ENCODE assay signal across 13 cellular contexts in genomic region chr1:228867951-228868730, GRCh38.
DNase-seq lines count a peak whose midpoint lies in the region; ATAC-seq, FAIRE-seq and TF ChIP-seq lines count a peak whose summit lies in the region.
"Had no signal": no experiment of that assay in that cellular context is flagged by ENCODE, and none has a peak within 500 bp of the region (broad histone marks: within the 10 kb centered on the region; RNA-seq: fewer than 3 reads in every experiment).

No MANE protein-coding gene starts in this region.

- POLR2A ChIA-PET in CD4-positive, alpha-beta T cell (lab: Charles Lee), result no interaction called here

- H3K27ac Mint-ChIP-seq in glutamatergic neuron (ENCODE audit: unreplicated experiment), result peak overlapping the region; percentile 69
- no peak overlapping the region for H3K27ac Mint-ChIP-seq in CD4-positive, alpha-beta T cell
- H3K27ac Mint-ChIP-seq: activated CD4-positive, alpha-beta memory T cell treated with anti-CD3 and anti-CD28 coated beads, Interleukin-2, amount 10 ng/mL, durations not matched to agents 7 days and 5 days; activated naive CD4-positive, alpha-beta T cell treated with anti-CD3 and anti-CD28 coated beads, Interleukin-2, amount 10 ng/mL, durations not matched to agents 7 days and 5 days had no signal

- peaks cover 13% of the 10 kb centered on the region for H3K9me3 Mint-ChIP-seq in glutamatergic neuron (ENCODE audit: unreplicated experiment)
- no peaks in the 10 kb centered on the region for H3K9me3 Mint-ChIP-seq in CD4-positive, alpha-beta T cell
- H3K9me3 Mint-ChIP-seq: activated CD4-positive, alpha-beta memory T cell treated with anti-CD3 and anti-CD28 coated beads, Interleukin-2, amount 10 ng/mL, durations not matched to agents 7 days and 5 days; activated naive CD4-positive, alpha-beta T cell treated with anti-CD3 and anti-CD28 coated beads, Interleukin-2, amount 10 ng/mL, durations not matched to agents 7 days and 5 days had no signal

- no peak for TF ChIP-seq CTCF in glutamatergic neuron (IDR thresholded peaks at IDR 0.05; ENCODE audit: partially characterized antibody, unreplicated experiment)
- no peak for TF ChIP-seq CTCF in CD4-positive, alpha-beta T cell (IDR thresholded peaks at IDR 0.05)

- H3K4me3 Mint-ChIP-seq in glutamatergic neuron (ENCODE audit: unreplicated experiment), result no peak overlapping the region
- no peak overlapping the region for H3K4me3 Mint-ChIP-seq in CD4-positive, alpha-beta T cell
- H3K4me3 Mint-ChIP-seq: activated CD4-positive, alpha-beta memory T cell treated with anti-CD3 and anti-CD28 coated beads, Interleukin-2, amount 10 ng/mL, durations not matched to agents 7 days and 5 days; activated naive CD4-positive, alpha-beta T cell treated with anti-CD3 and anti-CD28 coated beads, Interleukin-2, amount 10 ng/mL, durations not matched to agents 7 days and 5 days had no signal

- no peaks in the 10 kb centered on the region for H3K36me3 Mint-ChIP-seq in glutamatergic neuron (ENCODE audit: unreplicated experiment)
- H3K36me3 Mint-ChIP-seq in CD4-positive, alpha-beta T cell (ENCODE audit: low read depth), result no peaks in the 10 kb centered on the region
- H3K36me3 Mint-ChIP-seq: activated naive CD4-positive, alpha-beta T cell treated with anti-CD3 and anti-CD28 coated beads, Interleukin-2, amount 10 ng/mL, durations not matched to agents 7 days and 5 days had no signal

- no peak for FAIRE-seq in H54 (lab: Jason Lieb, UNC)

- DNase-seq in COLO668 (lab: John Stamatoyannopoulos, UW; ENCODE audit: unreplicated experiment) (peak; percentile 96), NCI-H1417 (lab: John Stamatoyannopoulos, UW) (peak; percentile 63 to 95 (median 77)), NCI-H526 (lab: John Stamatoyannopoulos, UW) (peak; percentile 21 to 52), glutamatergic neuron (no peak), H54 (ENCODE audit: insufficient read length, low spot score) (no peak)
- no peak for DNase-seq in CD4-positive, alpha-beta T cell
- DNase-seq: activated CD4-positive, alpha-beta memory T cell treated with anti-CD3 and anti-CD28 coated beads, Interleukin-2, amount 10 ng/mL, durations not matched to agents 7 days and 5 days; activated naive CD4-positive, alpha-beta T cell treated with anti-CD3 and anti-CD28 coated beads, Interleukin-2, amount 10 ng/mL, durations not matched to agents 7 days and 5 days; cerebellar nuclear complex; OCI-M1 had no signal

- CTCF ChIA-PET in CD4-positive, alpha-beta T cell (lab: Charles Lee), result no interaction called here

- H3K4me1 Mint-ChIP-seq in glutamatergic neuron (ENCODE audit: low read depth, unreplicated experiment), result peaks cover 59% of the 10 kb centered on the region
- peaks cover 33% of the 10 kb centered on the region for H3K4me1 Mint-ChIP-seq in CD4-positive, alpha-beta T cell (ENCODE audit: low read depth)

- no peak for ATAC-seq in HG03457 (IDR thresholded peaks at IDR 0.05; ENCODE audit: unreplicated experiment)
- ATAC-seq in HG02798 (IDR thresholded peaks at IDR 0.05; ENCODE audit: poor library complexity, unreplicated experiment), result no peak
- no peak for ATAC-seq in CD4-positive, alpha-beta T cell (ENCODE audit: poor library complexity)

- TF ChIP-seq POLR2A in H54 (IDR thresholded peaks at IDR 0.05; ENCODE audit: low read depth, low read length), result no peak

- H3K27me3 Mint-ChIP-seq in glutamatergic neuron (ENCODE audit: unreplicated experiment), result peaks cover 11% of the 10 kb centered on the region
- H3K27me3 Mint-ChIP-seq in CD4-positive, alpha-beta T cell, result no peaks in the 10 kb centered on the region
- H3K27me3 Mint-ChIP-seq: activated CD4-positive, alpha-beta memory T cell treated with anti-CD3 and anti-CD28 coated beads, Interleukin-2, amount 10 ng/mL, durations not matched to agents 7 days and 5 days had no signal

- no peak overlapping the region for H3K27ac ChIP-seq in CD4-positive, alpha-beta T cell (ENCODE audit: low read depth, low read length)
- H3K27ac ChIP-seq: parathyroid adenoma had no signal

- intact Hi-C loops in CD4-positive, alpha-beta T cell (cut with DNase I, micrococcal nuclease), result no loop called here

- no peaks in the 10 kb centered on the region for H3K27me3 ChIP-seq in CD4-positive, alpha-beta T cell (ENCODE audit: control insufficient read depth, insufficient read depth, low read length)

- no peaks in the 10 kb centered on the region for H3K9me3 ChIP-seq in CD4-positive, alpha-beta T cell (ENCODE audit: control insufficient read depth, low read length)

Comparison
In these comparisons a context has a peak if more than half of its experiments do, and no peak if none do; other contexts are left out.
1. DNase-seq: peak in COLO668 (single experiment), NCI-H1417 (3 of 3) and NCI-H526 (2 of 2); none in glutamatergic neuron (single experiment), H54 (single experiment) and CD4-positive, alpha-beta T cell (0 of 10).